ENCODE assay signal across 18 cellular contexts in the genomic region with DNA sequence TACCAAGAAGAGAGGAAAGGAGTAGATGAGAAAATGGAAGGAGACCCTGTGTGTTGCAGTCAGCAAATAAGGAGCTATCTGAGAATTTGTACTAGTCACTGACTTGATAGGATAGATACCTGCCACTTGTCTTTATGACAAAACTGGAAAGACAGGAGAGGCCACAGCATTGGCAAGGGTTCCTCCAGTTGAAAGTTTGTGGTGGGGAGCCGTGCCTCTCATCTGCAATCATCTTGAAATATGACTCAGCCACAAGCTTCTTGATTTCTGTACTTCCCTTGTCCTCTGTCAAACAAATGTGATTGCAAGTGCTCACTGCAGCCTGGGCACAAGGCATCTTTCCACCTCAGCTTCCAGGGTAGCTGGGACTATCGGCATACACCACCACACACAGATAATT.
A peak's percentile ranks its signal among the peaks of the same experiment; 100 is the strongest.
DNase-seq lines count a peak whose midpoint lies in the region; ATAC-seq and TF ChIP-seq lines count a peak whose summit lies in the region.
"Had no signal": no experiment of that assay in that cellular context is flagged by ENCODE, and none has a peak within 500 bp of the region (broad histone marks: within the 10 kb centered on the region; RNA-seq: fewer than 3 reads in every experiment).

No MANE protein-coding gene starts in this region.

- no peak overlapping the region for H3K4me3 ChIP-seq in epithelial cell of esophagus (ENCODE audit: low read length)
- H3K4me3 ChIP-seq: Peyer's patch had no signal

- no peak overlapping the region for H3K27ac Mint-ChIP-seq in activated CD4-positive, alpha-beta memory T cell treated with anti-CD3 and anti-CD28 coated beads for 36 hours
- H3K27ac Mint-ChIP-seq in activated CD4-positive, alpha-beta memory T cell treated with anti-CD3 and anti-CD28 coated beads, Interleukin-2, amount 10 ng/mL, durations not matched to agents 7 days and 5 days = no peak overlapping the region
- H3K27ac Mint-ChIP-seq in stimulated activated memory B cell treated with anti-CD40 and anti-IgM and Interleukin-4, amounts not matched to agents 10 μg/mL and 1 μg/mL and 100 μg/mL, for 72 hours = no peak overlapping the region
- H3K27ac Mint-ChIP-seq: activated CD4-positive, alpha-beta T cell treated with anti-CD3 and anti-CD28 coated beads for 36 hours had no signal

- DNase-seq in activated CD4-positive, alpha-beta memory T cell treated with anti-CD3 and anti-CD28 coated beads for 36 hours = peak; percentile 9
- no peak for DNase-seq in activated CD4-positive, alpha-beta memory T cell treated with anti-CD3 and anti-CD28 coated beads, Interleukin-2, amount 10 ng/mL, durations not matched to agents 7 days and 5 days
- DNase-seq in NOMO-1 treated with DMSO at 0.1 percent for 48 hours (lab: John Stamatoyannopoulos, UW; ENCODE audit: unreplicated experiment) = peak; percentile 21
- peak; percentile 68 for DNase-seq in epithelial cell of esophagus (ENCODE audit: low read depth)
- DNase-seq in GM13977 (ENCODE audit: low spot score) = no peak
- DNase-seq: activated CD4-positive, alpha-beta T cell treated with anti-CD3 and anti-CD28 coated beads for 36 hours; activated gamma-delta T cell; anterior cingulate cortex; DMS 273 treated with DMSO at 0.1 percent for 48 hours; foreskin fibroblast; left colon; NCI-H1417 treated with DMSO at 0.1 percent for 48 hours; NCI-H2171; NCI-H526 treated with DMSO at 0.1 percent for 48 hours; Peyer's patch had no signal

- TF ChIP-seq CTCF in epithelial cell of esophagus (IDR thresholded peaks at IDR 0.05; ENCODE audit: insufficient read depth, low read depth, low read length, missing control alignments) (no peak), GM13977 (IDR thresholded peaks at IDR 0.05; ENCODE audit: extremely low read depth, insufficient read depth, missing control alignments) (no peak)

- H3K4me3 Mint-ChIP-seq in activated CD4-positive, alpha-beta memory T cell treated with anti-CD3 and anti-CD28 coated beads for 36 hours = no peak overlapping the region
- no peak overlapping the region for H3K4me3 Mint-ChIP-seq in activated CD4-positive, alpha-beta memory T cell treated with anti-CD3 and anti-CD28 coated beads, Interleukin-2, amount 10 ng/mL, durations not matched to agents 7 days and 5 days
- H3K4me3 Mint-ChIP-seq in stimulated activated memory B cell treated with anti-CD40 and anti-IgM and Interleukin-4, amounts not matched to agents 10 μg/mL and 1 μg/mL and 100 μg/mL, for 72 hours = no peak overlapping the region
- H3K4me3 Mint-ChIP-seq: activated CD4-positive, alpha-beta T cell treated with anti-CD3 and anti-CD28 coated beads for 36 hours had no signal

- H3K36me3 Mint-ChIP-seq in activated CD4-positive, alpha-beta memory T cell treated with anti-CD3 and anti-CD28 coated beads for 36 hours = no peaks in the 10 kb centered on the region
- H3K36me3 Mint-ChIP-seq in activated CD4-positive, alpha-beta memory T cell treated with anti-CD3 and anti-CD28 coated beads, Interleukin-2, amount 10 ng/mL, durations not matched to agents 7 days and 5 days (ENCODE audit: low read depth) = no peaks in the 10 kb centered on the region
- H3K36me3 Mint-ChIP-seq in stimulated activated memory B cell treated with anti-CD40 and anti-IgM and Interleukin-4, amounts not matched to agents 10 μg/mL and 1 μg/mL and 100 μg/mL, for 72 hours = no peaks in the 10 kb centered on the region

- no peaks in the 10 kb centered on the region for H3K4me1 Mint-ChIP-seq in activated CD4-positive, alpha-beta memory T cell treated with anti-CD3 and anti-CD28 coated beads for 36 hours (ENCODE audit: low read depth)
- no peaks in the 10 kb centered on the region for H3K4me1 Mint-ChIP-seq in activated CD4-positive, alpha-beta memory T cell treated with anti-CD3 and anti-CD28 coated beads, Interleukin-2, amount 10 ng/mL, durations not matched to agents 7 days and 5 days
- H3K4me1 Mint-ChIP-seq in stimulated activated memory B cell treated with anti-CD40 and anti-IgM and Interleukin-4, amounts not matched to agents 10 μg/mL and 1 μg/mL and 100 μg/mL, for 72 hours = no peaks in the 10 kb centered on the region
- H3K4me1 Mint-ChIP-seq: activated CD4-positive, alpha-beta T cell treated with anti-CD3 and anti-CD28 coated beads for 36 hours had no signal

- in situ Hi-C loops in GM13977 (cut with MboI; ENCODE audit: low pct_unique_long_range_greater_than_20kb, low sequenced_read_pairs, unreplicated experiment) = loop anchor here (25.0 kb wide), 1 partner anchor 96 kb away; no protein-coding TSS in a partner anchor

- CTCF ChIA-PET in activated CD4-positive, alpha-beta memory T cell treated with anti-CD3 and anti-CD28 coated beads for 36 hours (lab: Charles Lee) = no interaction called here
- CTCF ChIA-PET in activated CD4-positive, alpha-beta memory T cell treated with anti-CD3 and anti-CD28 coated beads, Interleukin-2, amount 10 ng/mL, durations not matched to agents 7 days and 5 days (lab: Charles Lee) = no interaction called here

- POLR2A ChIA-PET in activated CD4-positive, alpha-beta memory T cell treated with anti-CD3 and anti-CD28 coated beads for 36 hours (lab: Charles Lee) = no interaction called here
- POLR2A ChIA-PET in activated CD4-positive, alpha-beta memory T cell treated with anti-CD3 and anti-CD28 coated beads, Interleukin-2, amount 10 ng/mL, durations not matched to agents 7 days and 5 days (lab: Charles Lee) = no interaction called here

- H3K27me3 Mint-ChIP-seq in activated CD4-positive, alpha-beta memory T cell treated with anti-CD3 and anti-CD28 coated beads for 36 hours = peaks cover 3% of the 10 kb centered on the region
- H3K27me3 Mint-ChIP-seq in activated CD4-positive, alpha-beta memory T cell treated with anti-CD3 and anti-CD28 coated beads, Interleukin-2, amount 10 ng/mL, durations not matched to agents 7 days and 5 days = no peaks in the 10 kb centered on the region
- H3K27me3 Mint-ChIP-seq in stimulated activated memory B cell treated with anti-CD40 and anti-IgM and Interleukin-4, amounts not matched to agents 10 μg/mL and 1 μg/mL and 100 μg/mL, for 72 hours = no peaks in the 10 kb centered on the region

- no peaks in the 10 kb centered on the region for H3K9me3 Mint-ChIP-seq in activated CD4-positive, alpha-beta memory T cell treated with anti-CD3 and anti-CD28 coated beads for 36 hours
- no peaks in the 10 kb centered on the region for H3K9me3 Mint-ChIP-seq in activated CD4-positive, alpha-beta memory T cell treated with anti-CD3 and anti-CD28 coated beads, Interleukin-2, amount 10 ng/mL, durations not matched to agents 7 days and 5 days
- no peaks in the 10 kb centered on the region for H3K9me3 Mint-ChIP-seq in stimulated activated memory B cell treated with anti-CD40 and anti-IgM and Interleukin-4, amounts not matched to agents 10 μg/mL and 1 μg/mL and 100 μg/mL, for 72 hours

- intact Hi-C loops in activated CD4-positive, alpha-beta memory T cell treated with anti-CD3 and anti-CD28 coated beads for 36 hours (cut with micrococcal nuclease) = no loop called here

- ATAC-seq in stimulated activated memory B cell treated with anti-CD40 and anti-IgM and Interleukin-4, amounts not matched to agents 10 μg/mL and 1 μg/mL and 100 μg/mL, for 72 hours = no peak
- no peak for ATAC-seq in HG03097 (IDR thresholded peaks at IDR 0.05; ENCODE audit: low FRiP score, unreplicated experiment)
- ATAC-seq in HG03175 (IDR thresholded peaks at IDR 0.05; ENCODE audit: unreplicated experiment) = no peak
- ATAC-seq: activated CD4-positive, alpha-beta T cell treated with anti-CD3 and anti-CD28 coated beads for 36 hours; left colon had no signal

Comparison
In these comparisons a context has a peak if more than half of its experiments do, and no peak if none do; other contexts are left out.
1. DNase-seq: peak in activated CD4-positive, alpha-beta memory T cell treated with anti-CD3 and anti-CD28 coated beads for 36 hours (single experiment), NOMO-1 treated with DMSO at 0.1 percent for 48 hours (single experiment) and epithelial cell of esophagus (single experiment); none in activated CD4-positive, alpha-beta memory T cell treated with anti-CD3 and anti-CD28 coated beads, Interleukin-2, amount 10 ng/mL, durations not matched to agents 7 days and 5 days (single experiment) and GM13977 (single experiment).